ENCODE assay signal across 10 cellular contexts in genomic region chr1:20718343-20718882, GRCh38. TPM values are rescaled to one million over a fixed set of nuclear protein-coding genes. Genes with fewer than 3 reads are reported as not detected.
DNase-seq lines count a peak whose midpoint lies in the region; ATAC-seq, FAIRE-seq and TF ChIP-seq lines count a peak whose summit lies in the region.
"Not testable (repeated sequence)": the region's sequence is repeated elsewhere in the genome, so short reads cannot be mapped to it uniquely, and the experiment has no call there.
"Had no signal": no experiment of that assay in that cellular context is flagged by ENCODE, and none has a peak within 500 bp of the region (broad histone marks: within the 10 kb centered on the region; RNA-seq: fewer than 3 reads in every experiment).

No MANE protein-coding gene starts in this region.

- not testable (repeated sequence) for TF ChIP-seq POLR2A in endothelial cell of umbilical vein (IDR thresholded peaks at IDR 0.05; ENCODE audit: low read depth, low read length)

- not testable (repeated sequence) for H3K36me3 Mint-ChIP-seq in HFFc6 (ENCODE audit: low read depth); T-helper 1 cell treated with Interleukin-12 subunit alpha and Interleukin-12 subunit beta and Interleukin-4 antibody, amounts not matched to agents 30 μg/mL and 1 μg/mL, for 36 hours (ENCODE audit: low read depth); activated naive CD8-positive, alpha-beta T cell treated with anti-CD3 and anti-CD28 coated beads, Interleukin-2, amount 10 ng/mL, durations not matched to agents 7 days and 5 days; neural crest cell (ENCODE audit: low read depth); stimulated activated naive CD8-positive, alpha-beta T cell treated with anti-CD3 and anti-CD28 coated beads, Interleukin-15, Interleukin-2, amounts not matched to agents 100 ng/mL and 50 ng/mL, for 24 hours (ENCODE audit: low read depth)

- not testable (repeated sequence) for H3K27me3 Mint-ChIP-seq in HFFc6 (ENCODE audit: insufficient read depth)
- H3K27me3 Mint-ChIP-seq in T-helper 1 cell treated with Interleukin-12 subunit alpha and Interleukin-12 subunit beta and Interleukin-4 antibody, amounts not matched to agents 30 μg/mL and 1 μg/mL, for 36 hours (ENCODE audit: low read depth), result peaks cover 42% of the 10 kb centered on the region
- peaks cover 43% of the 10 kb centered on the region for H3K27me3 Mint-ChIP-seq in activated naive CD8-positive, alpha-beta T cell treated with anti-CD3 and anti-CD28 coated beads, Interleukin-2, amount 10 ng/mL, durations not matched to agents 7 days and 5 days
- peaks cover 30% of the 10 kb centered on the region for H3K27me3 Mint-ChIP-seq in neural crest cell (ENCODE audit: low read depth)
- peaks cover 28% of the 10 kb centered on the region for H3K27me3 Mint-ChIP-seq in stimulated activated naive CD8-positive, alpha-beta T cell treated with anti-CD3 and anti-CD28 coated beads, Interleukin-15, Interleukin-2, amounts not matched to agents 100 ng/mL and 50 ng/mL, for 24 hours

- ATAC-seq in activated naive CD8-positive, alpha-beta T cell treated with anti-CD3 and anti-CD28 coated beads, Interleukin-2, amount 10 ng/mL, durations not matched to agents 7 days and 5 days (ENCODE audit: low read depth), result not testable (repeated sequence)

- not testable (repeated sequence) for H4K20me1 ChIP-seq in endothelial cell of umbilical vein (replicated peaks; ENCODE audit: control insufficient read depth, extremely low read depth, insufficient read depth, low read length)

- not testable (repeated sequence) for H3K4me1 ChIP-seq in endothelial cell of umbilical vein (ENCODE audit: control insufficient read depth, extremely low read depth, insufficient read depth, low read length); iPS-18a (ENCODE audit: control insufficient read depth, low read depth, low read length)

- not testable (repeated sequence) for H3K9me1 ChIP-seq in endothelial cell of umbilical vein (replicated peaks; ENCODE audit: control insufficient read depth, extremely low read depth, insufficient read depth, low read length)

- intact Hi-C loops in endothelial cell of umbilical vein (cut with micrococcal nuclease), result not testable (repeated sequence)

- H3K27ac ChIP-seq in endothelial cell of umbilical vein (ENCODE audit: insufficient read depth, low read depth, low read length); iPS-18a (ENCODE audit: low read length): not testable (repeated sequence)

- not testable (repeated sequence) for H3K36me3 ChIP-seq in endothelial cell of umbilical vein (ENCODE audit: control insufficient read depth in 2 of 2, extremely low read depth in 1 of 2, insufficient read depth in 2 of 2, low read length in 2 of 2); iPS-18a (ENCODE audit: control insufficient read depth, low read depth, low read length)

- H3K9me3 ChIP-seq in endothelial cell of umbilical vein (replicated peaks; ENCODE audit: control insufficient read depth, insufficient read depth, low read length); iPS-18a (ENCODE audit: control insufficient read depth, low read depth, low read length): not testable (repeated sequence)

- CTCF ChIA-PET in AG04449 (lab: Yijun Ruan, JAX), result interaction anchor here (0.9 to 2.4 kb wide), 5 partner anchors 10 to 27 kb away, joined by 3 to 9 read pairs (median 5); no protein-coding TSS in a partner anchor
- CTCF ChIA-PET in endothelial cell of umbilical vein (lab: Charles Lee), result interaction anchor here (0.9 to 2.5 kb wide), 9 partner anchors 10 to 477 kb away, joined by 3 to 13 read pairs (median 5); partner anchors contain the start of gene SH2D5

- peak overlapping the region; percentile 49 for H3K27ac Mint-ChIP-seq in HFFc6
- H3K27ac Mint-ChIP-seq in T-helper 1 cell treated with Interleukin-12 subunit alpha and Interleukin-12 subunit beta and Interleukin-4 antibody, amounts not matched to agents 30 μg/mL and 1 μg/mL, for 36 hours, result peak overlapping the region; percentile 39
- not testable (repeated sequence) for H3K27ac Mint-ChIP-seq in activated naive CD8-positive, alpha-beta T cell treated with anti-CD3 and anti-CD28 coated beads, Interleukin-2, amount 10 ng/mL, durations not matched to agents 7 days and 5 days; neural crest cell (ENCODE audit: unreplicated experiment)
- peak overlapping the region; percentile 34 for H3K27ac Mint-ChIP-seq in stimulated activated naive CD8-positive, alpha-beta T cell treated with anti-CD3 and anti-CD28 coated beads, Interleukin-15, Interleukin-2, amounts not matched to agents 100 ng/mL and 50 ng/mL, for 24 hours

- H3K4me1 Mint-ChIP-seq in HFFc6 (ENCODE audit: low read depth); T-helper 1 cell treated with Interleukin-12 subunit alpha and Interleukin-12 subunit beta and Interleukin-4 antibody, amounts not matched to agents 30 μg/mL and 1 μg/mL, for 36 hours (ENCODE audit: low read depth); activated naive CD8-positive, alpha-beta T cell treated with anti-CD3 and anti-CD28 coated beads, Interleukin-2, amount 10 ng/mL, durations not matched to agents 7 days and 5 days; stimulated activated naive CD8-positive, alpha-beta T cell treated with anti-CD3 and anti-CD28 coated beads, Interleukin-15, Interleukin-2, amounts not matched to agents 100 ng/mL and 50 ng/mL, for 24 hours (ENCODE audit: low read depth): not testable (repeated sequence)
- H3K4me1 Mint-ChIP-seq in neural crest cell, result peaks cover 15% of the 10 kb centered on the region

- peak overlapping the region; percentile 67 for H2AFZ ChIP-seq in endothelial cell of umbilical vein (ENCODE audit: low read depth, low read length)

- TF ChIP-seq CTCF in AG04449 (IDR thresholded peaks at IDR 0.05; ENCODE audit: insufficient read depth, low read length, missing control alignments); HFFc6 (IDR thresholded peaks at IDR 0.05); endothelial cell of umbilical vein (IDR thresholded peaks at IDR 0.05; ENCODE audit: extremely low read depth in 1 of 2, insufficient read depth in 1 of 2, low read depth in 1 of 2, low read length in 2 of 2); neural crest cell (conservative IDR thresholded peaks at IDR 0.05): not testable (repeated sequence)

- peak; percentile 12 for FAIRE-seq in endothelial cell of umbilical vein (lab: Jason Lieb, UNC)

- not testable (repeated sequence) for H3K9me3 Mint-ChIP-seq in HFFc6; T-helper 1 cell treated with Interleukin-12 subunit alpha and Interleukin-12 subunit beta and Interleukin-4 antibody, amounts not matched to agents 30 μg/mL and 1 μg/mL, for 36 hours; activated naive CD8-positive, alpha-beta T cell treated with anti-CD3 and anti-CD28 coated beads, Interleukin-2, amount 10 ng/mL, durations not matched to agents 7 days and 5 days; neural crest cell; stimulated activated naive CD8-positive, alpha-beta T cell treated with anti-CD3 and anti-CD28 coated beads, Interleukin-15, Interleukin-2, amounts not matched to agents 100 ng/mL and 50 ng/mL, for 24 hours

- dilution Hi-C loops in endothelial cell of umbilical vein (cut with MboI; ENCODE audit: extremely low pct_ligation_motif_present, low sequenced_read_pairs), result not testable (repeated sequence)

- H3K4me2 ChIP-seq in endothelial cell of umbilical vein (ENCODE audit: insufficient read depth, low read length), result not testable (repeated sequence)

- H3K4me3 Mint-ChIP-seq in HFFc6 (peak overlapping the region; percentile 61), neural crest cell (peak overlapping the region; percentile 76)
- peak overlapping the region; percentile 56 for H3K4me3 Mint-ChIP-seq in T-helper 1 cell treated with Interleukin-12 subunit alpha and Interleukin-12 subunit beta and Interleukin-4 antibody, amounts not matched to agents 30 μg/mL and 1 μg/mL, for 36 hours
- peak overlapping the region; percentile 40 for H3K4me3 Mint-ChIP-seq in activated naive CD8-positive, alpha-beta T cell treated with anti-CD3 and anti-CD28 coated beads, Interleukin-2, amount 10 ng/mL, durations not matched to agents 7 days and 5 days
- peak overlapping the region; percentile 45 for H3K4me3 Mint-ChIP-seq in stimulated activated naive CD8-positive, alpha-beta T cell treated with anti-CD3 and anti-CD28 coated beads, Interleukin-15, Interleukin-2, amounts not matched to agents 100 ng/mL and 50 ng/mL, for 24 hours

- H3K27me3 ChIP-seq in endothelial cell of umbilical vein (ENCODE audit: control insufficient read depth in 2 of 2, insufficient read depth in 2 of 2, low read length in 2 of 2), result not testable (repeated sequence)
- peaks cover 30% of the 10 kb centered on the region for H3K27me3 ChIP-seq in iPS-18a (ENCODE audit: control insufficient read depth, insufficient read depth, low read length)

- not testable (repeated sequence) for BruUV-seq in endothelial cell of umbilical vein (replicated peaks; lab: Mats Ljungman, UMichigan)

- not testable (repeated sequence) for DNase-seq in AG04449 (ENCODE audit: low read depth, low spot score); HFFc6; activated naive CD8-positive, alpha-beta T cell treated with anti-CD3 and anti-CD28 coated beads, Interleukin-2, amount 10 ng/mL, durations not matched to agents 7 days and 5 days; endothelial cell of umbilical vein (ENCODE audit: low read depth, low spot score); neural crest cell (ENCODE audit: low read depth, low spot score)

- not testable (repeated sequence) for H3K79me2 ChIP-seq in endothelial cell of umbilical vein (ENCODE audit: control insufficient read depth, insufficient read depth, low read length)

- H3K9ac ChIP-seq in endothelial cell of umbilical vein (replicated peaks; ENCODE audit: extremely low read depth, insufficient read depth, low read length); iPS-18a (ENCODE audit: low read length): not testable (repeated sequence)

- peak overlapping the region; percentile 59 for H3K4me3 ChIP-seq in AG04449 (ENCODE audit: low read depth, low read length)
- H3K4me3 ChIP-seq in endothelial cell of umbilical vein (replicated peaks in 1 of 3; ENCODE audit: insufficient read depth in 1 of 3, low read depth in 1 of 3, low read length in 3 of 3), result not testable (repeated sequence)
- H3K4me3 ChIP-seq in iPS-18a (ENCODE audit: low read length), result peak overlapping the region; percentile 61

- POLR2A ChIA-PET in AG04449 (lab: Yijun Ruan, JAX), result not testable (repeated sequence)
- POLR2A ChIA-PET in activated naive CD8-positive, alpha-beta T cell treated with anti-CD3 and anti-CD28 coated beads, Interleukin-2, amount 10 ng/mL, durations not matched to agents 7 days and 5 days (lab: Charles Lee), result interaction anchor here (0.7 to 1.1 kb wide), 2 partner anchors 68 to 69 kb away, joined by 3 read pairs; partner anchors contain the start of gene HP1BP3
- POLR2A ChIA-PET in endothelial cell of umbilical vein (lab: Charles Lee), result interaction anchor here (0.6 kb wide), 1 partner anchor 933 kb away, joined by 10 read pairs; no protein-coding TSS in a partner anchor

RNA-seq across cellular contexts. Expression of gene KIF17, which starts 0.6 kb away (rescaled TPM):
- total RNA-seq in HFFc6 (2021; fragmentation: NEBNext Ultra II Directional; extraction: Animal tissue kit (Norgen Biotek cat#: 25700)), result 1 to 10 TPM; 5.8 to 8.1 (median 7.4) TPM
- total RNA-seq in activated naive CD8-positive, alpha-beta T cell treated with anti-CD3 and anti-CD28 coated beads, Interleukin-2, amount 10 ng/mL, durations not matched to agents 7 days and 5 days, result not detected
- total RNA-seq in endothelial cell of umbilical vein, result 0.72 and 1.5 TPM in 2 replicates
- polyA plus RNA-seq in endothelial cell of umbilical vein, result 1.1 and 1.3 TPM in 2 replicates
- 0.62 and 0.85 TPM in 2 replicates for polyA plus RNA-seq in endothelial cell of umbilical vein (2011; cell fraction: cytosol; rRNA removed)
- 0.42 and 0.45 TPM in 2 replicates for polyA plus RNA-seq in endothelial cell of umbilical vein (2011; cell fraction: nucleus; rRNA removed)
- polyA plus RNA-seq in endothelial cell of umbilical vein (2012), result 0.15 and 0.31 TPM in 2 replicates
- 0.17 and 0.24 TPM in 2 replicates for polyA minus RNA-seq in endothelial cell of umbilical vein
- polyA minus RNA-seq in endothelial cell of umbilical vein (2011; cell fraction: cytosol; rRNA and poly(A)+ RNA removed), result not detected
- polyA minus RNA-seq in endothelial cell of umbilical vein (2011; cell fraction: nucleus; rRNA and poly(A)+ RNA removed), result not detected in 2 replicates
- 1.1 and 1.6 TPM in 2 replicates for total RNA-seq in neural crest cell
- total RNA-seq: HT-29 had no signal

RNA-seq across cellular contexts. Expression of gene SH2D5, which starts 14.1 kb away (rescaled TPM):
- 10 to 100 TPM; 12.0 to 15.9 (median 13.2) TPM for total RNA-seq in HFFc6 (2021; fragmentation: NEBNext Ultra II Directional; extraction: Animal tissue kit (Norgen Biotek cat#: 25700))
- under 1 TPM; 0.11 to 0.14 TPM for total RNA-seq in activated naive CD8-positive, alpha-beta T cell treated with anti-CD3 and anti-CD28 coated beads, Interleukin-2, amount 10 ng/mL, durations not matched to agents 7 days and 5 days
- 1.0 and 2.4 TPM in 2 replicates for total RNA-seq in endothelial cell of umbilical vein
- 0.18 and 0.23 TPM in 2 replicates for polyA plus RNA-seq in endothelial cell of umbilical vein
- polyA plus RNA-seq in endothelial cell of umbilical vein (2011; cell fraction: cytosol; rRNA removed), result 0.13 and 0.17 TPM in 2 replicates
- polyA plus RNA-seq in endothelial cell of umbilical vein (2011; cell fraction: nucleus; rRNA removed), result 0.97 and 1.4 TPM in 2 replicates
- 0.59 and 0.84 TPM in 2 replicates for polyA plus RNA-seq in endothelial cell of umbilical vein (2012)
- polyA minus RNA-seq in endothelial cell of umbilical vein, result 0.22 and 0.28 TPM in 2 replicates
- polyA minus RNA-seq in endothelial cell of umbilical vein (2011; cell fraction: cytosol; rRNA and poly(A)+ RNA removed), result not detected
- polyA minus RNA-seq in endothelial cell of umbilical vein (2011; cell fraction: nucleus; rRNA and poly(A)+ RNA removed), result 0.34 and 0.72 TPM in 2 replicates
- 3.2 TPM in 2 replicates for total RNA-seq in neural crest cell
- total RNA-seq: subcutaneous adipose tissue had no signal

RNA-seq across cellular contexts. Expression of gene DDOST, which starts 57.2 kb away (rescaled TPM):
- total RNA-seq in HFFc6 (2021; fragmentation: NEBNext Ultra II Directional; extraction: Animal tissue kit (Norgen Biotek cat#: 25700)), result 100 to 1,000 TPM; 266 to 291 (median 281) TPM
- 100 to 1,000 TPM; 131 to 134 TPM for total RNA-seq in activated naive CD8-positive, alpha-beta T cell treated with anti-CD3 and anti-CD28 coated beads, Interleukin-2, amount 10 ng/mL, durations not matched to agents 7 days and 5 days
- total RNA-seq in endothelial cell of umbilical vein (293 and 319 TPM in 2 replicates), neural crest cell (175 and 179 TPM in 2 replicates)
- polyA plus RNA-seq in endothelial cell of umbilical vein, result 487 and 533 TPM in 2 replicates
- polyA plus RNA-seq in endothelial cell of umbilical vein (2011; cell fraction: cytosol; rRNA removed), result 474 and 499 TPM in 2 replicates
- polyA plus RNA-seq in endothelial cell of umbilical vein (2011; cell fraction: nucleus; rRNA removed), result 158 and 164 TPM in 2 replicates
- polyA plus RNA-seq in endothelial cell of umbilical vein (2012), result 254 and 276 TPM in 2 replicates
- 459 and 568 TPM in 2 replicates for polyA minus RNA-seq in endothelial cell of umbilical vein
- polyA minus RNA-seq in endothelial cell of umbilical vein (2011; cell fraction: cytosol; rRNA and poly(A)+ RNA removed), result 32.2 TPM
- polyA minus RNA-seq in endothelial cell of umbilical vein (2011; cell fraction: nucleus; rRNA and poly(A)+ RNA removed), result 77.9 and 79.3 TPM in 2 replicates
